35 cellular contexts compared by ENCODE assay signal in genomic region chr3:145489011-145489410, GRCh38.
"Had no signal": no experiment of that assay in that cellular context is flagged by ENCODE, and none has a peak within 500 bp of the region (broad histone marks: within the 10 kb centered on the region; RNA-seq: fewer than 3 reads in every experiment).

No MANE protein-coding gene starts in this region.

- DNase-seq: activated effector memory CD4-positive, alpha-beta T cell treated with anti-CD3 and anti-CD28 coated beads, Interleukin-2, amount 50 U/mL, for 16 hours; activated effector memory CD4-positive, alpha-beta T cell treated with Interleukin-2 at 50 U/mL for 16 hours; activated gamma-delta T cell; activated gamma-delta T cell treated with Interleukin-2 at 50 U/mL for 16 hours; activated naive CD4-positive, alpha-beta T cell; activated naive CD4-positive, alpha-beta T cell treated with anti-CD3 and anti-CD28 coated beads for 36 hours; activated naive CD4-positive, alpha-beta T cell treated with anti-CD3 and anti-CD28 coated beads, Interleukin-2, amount 10 ng/mL, durations not matched to agents 7 days and 5 days; activated naive CD4-positive, alpha-beta T cell treated with anti-CD3 and anti-CD28 coated beads, Interleukin-2, amount 50 U/mL, for 16 hours; activated naive CD4-positive, alpha-beta T cell treated with Interleukin-2 at 50 U/mL for 16 hours; activated naive CD8-positive, alpha-beta T cell treated with anti-CD3 and anti-CD28 coated beads for 36 hours; activated naive CD8-positive, alpha-beta T cell treated with anti-CD3 and anti-CD28 coated beads, Interleukin-2, amount 10 ng/mL, durations not matched to agents 7 days and 5 days; activated naive CD8-positive, alpha-beta T cell treated with anti-CD3 and anti-CD28 coated beads, Interleukin-2, amount 50 U/mL, for 24 hours; activated T-cell treated with anti-CD3 and anti-CD28 coated beads for 4 hours; activated T-cell treated with anti-CD3 and anti-CD28 coated beads, Interleukin-2, amount 50 U/mL, for 1 hour; activated T-cell treated with anti-CD3 and anti-CD28 coated beads, Interleukin-2, amount 50 U/mL, for 24 hours; activated T-cell treated with anti-CD3 and anti-CD28 coated beads, Interleukin-2, amount 50 U/mL, for 4 hours; activated T-cell treated with anti-CD3 and anti-CD28 coated beads, Interleukin-2, amount 50 U/mL, for 48 hours; activated T-cell treated with anti-CD3 and anti-CD28 coated beads, Interleukin-2, amount 50 U/mL, for 72 hours; adrenal gland; amniotic stem cell; amygdala; anterior cingulate cortex; aorta; body of pancreas; brain microvascular endothelial cell; caudate nucleus; central memory CD4-positive, alpha-beta T cell; cerebellar nuclear complex had no signal

- H3K4me1 ChIP-seq: adrenal gland, ascending aorta, body of pancreas, breast epithelium had no signal

- FAIRE-seq: astrocyte, bronchial epithelial cell had no signal

- H3K27me3 ChIP-seq: adrenal gland, ascending aorta, body of pancreas, brain microvascular endothelial cell, breast epithelium, cardiac muscle cell had no signal

- H3K36me3 ChIP-seq: adrenal gland, ascending aorta, brain microvascular endothelial cell, breast epithelium, cardiac muscle cell had no signal

- H3K27ac ChIP-seq: adrenal gland, ascending aorta, body of pancreas, brain microvascular endothelial cell, breast epithelium, cardiac muscle cell had no signal

- ATAC-seq: activated naive CD4-positive, alpha-beta T cell treated with anti-CD3 and anti-CD28 coated beads, Interleukin-2, amount 50 U/mL, for 72 hours; activated naive CD8-positive, alpha-beta T cell treated with anti-CD3 and anti-CD28 coated beads, Interleukin-2, amount 50 U/mL, for 24 hours; activated T-cell treated with anti-CD3 and anti-CD28 coated beads, Interleukin-2, amount 50 U/mL, for 4 hours; activated T-cell treated with anti-CD3 and anti-CD28 coated beads, Interleukin-2, amount 50 U/mL, for 72 hours; activated T-helper 17 cell treated with anti-CD3 and anti-CD28 coated beads, Interleukin-2, amount 50 U/mL, for 72 hours; body of pancreas had no signal

- H3K4me3 ChIP-seq: adrenal gland, ascending aorta, body of pancreas, breast epithelium, cardiac muscle cell had no signal

- H3K9me3 ChIP-seq: adrenal gland, ascending aorta, body of pancreas, breast epithelium had no signal
